In genomic region chr5:8954801-8955200, GRCh38 we compare ENCODE assay signal across 23 cellular contexts.
DNase-seq lines count a peak whose midpoint lies in the region; ATAC-seq and TF ChIP-seq lines count a peak whose summit lies in the region.
"Had no signal": no experiment of that assay in that cellular context is flagged by ENCODE, and none has a peak within 500 bp of the region (broad histone marks: within the 10 kb centered on the region; RNA-seq: fewer than 3 reads in every experiment).

No MANE protein-coding gene starts in this region.

- H3K4me2 ChIP-seq in DND-41 (ENCODE audit: insufficient read depth, low read length) = no peak overlapping the region

- H3K36me3 Mint-ChIP-seq in brain (no peaks in the 10 kb centered on the region), mesothelial cell of epicardium (no peaks in the 10 kb centered on the region)

- H3K27me3 Mint-ChIP-seq in brain (peaks cover 3% of the 10 kb centered on the region), mesothelial cell of epicardium (ENCODE audit: low read depth) (peaks cover 8% of the 10 kb centered on the region)
- H3K27me3 Mint-ChIP-seq: activated naive CD8-positive, alpha-beta T cell treated with anti-CD3 and anti-CD28 coated beads, Interleukin-2, amount 50 U/mL, for 24 hours; central memory CD8-positive, alpha-beta T cell had no signal

- ATAC-seq in DND-41 (ENCODE audit: insufficient read depth, low read depth) (no peak), GM21447 (IDR thresholded peaks at IDR 0.05; ENCODE audit: unreplicated experiment) (no peak), HG03469 (IDR thresholded peaks at IDR 0.05; ENCODE audit: unreplicated experiment) (no peak), upper lobe of left lung (ENCODE audit: low FRiP score in 2 of 2) (no peak)
- ATAC-seq: activated CD8-positive, alpha-beta T cell treated with anti-CD3 and anti-CD28 coated beads, Interleukin-2, amount 10 ng/mL, durations not matched to agents 7 days and 5 days; activated naive CD8-positive, alpha-beta T cell treated with anti-CD3 and anti-CD28 coated beads, Interleukin-2, amount 50 U/mL, for 24 hours; Panc1; right lobe of liver had no signal

- H3K9me3 ChIP-seq in DND-41 (ENCODE audit: insufficient read depth, low read length, severe bottlenecking) (peaks cover 3% of the 10 kb centered on the region), upper lobe of left lung (no peaks in the 10 kb centered on the region)
- H3K9me3 ChIP-seq: Caco-2, right lobe of liver, vagina had no signal

- WGBS in upper lobe of left lung, 2 donors = 31 to 56% methylated on average over 2 of the region's 2 CpGs

- no peaks in the 10 kb centered on the region for H3K79me2 ChIP-seq in DND-41 (ENCODE audit: insufficient read depth, low read length)

- H3K4me3 ChIP-seq in DND-41 (ENCODE audit: low read depth in 1 of 2, low read length in 2 of 2) (no peak overlapping the region), upper lobe of left lung (no peak overlapping the region)
- H3K4me3 ChIP-seq: right lobe of liver, vagina had no signal

- H3K36me3 ChIP-seq in DND-41 (ENCODE audit: insufficient read depth, low read length) (no peaks in the 10 kb centered on the region), upper lobe of left lung (no peaks in the 10 kb centered on the region)
- H3K36me3 ChIP-seq: right lobe of liver, vagina, WERI-Rb-1 had no signal

- peak; percentile 74 for TF ChIP-seq CTCF in DND-41 (IDR thresholded peaks at IDR 0.05; ENCODE audit: borderline replicate concordance, extremely low read depth, low read length, poor library complexity, severe bottlenecking)
- peak; percentile 23 to 34 for TF ChIP-seq CTCF in brain (conservative IDR thresholded peaks at IDR 0.05)
- TF ChIP-seq CTCF in mesothelial cell of epicardium (IDR thresholded peaks at IDR 0.05; ENCODE audit: unreplicated experiment) = no peak
- no peak for TF ChIP-seq CTCF in upper lobe of left lung (IDR thresholded peaks at IDR 0.05)

- H3K9me3 Mint-ChIP-seq in brain = no peaks in the 10 kb centered on the region
- H3K9me3 Mint-ChIP-seq in mesothelial cell of epicardium = no peaks in the 10 kb centered on the region

- peak overlapping the region; percentile 71 for H3K9ac ChIP-seq in DND-41 (ENCODE audit: low read depth, low read length)

- TF ChIP-seq POLR2A in upper lobe of left lung (IDR thresholded peaks at IDR 0.05) = no peak

- H4K20me1 ChIP-seq in DND-41 (ENCODE audit: insufficient read depth, low read length) = no peaks in the 10 kb centered on the region

- H3K27ac ChIP-seq in DND-41 (ENCODE audit: low read length) (peak overlapping the region; percentile 99), upper lobe of left lung (no peak overlapping the region)
- H3K27ac ChIP-seq: right lobe of liver, vagina, WERI-Rb-1 had no signal

- peaks cover 13% of the 10 kb centered on the region for H3K4me1 Mint-ChIP-seq in brain
- H3K4me1 Mint-ChIP-seq in mesothelial cell of epicardium = peaks cover 3% of the 10 kb centered on the region
- H3K4me1 Mint-ChIP-seq: activated naive CD8-positive, alpha-beta T cell treated with anti-CD3 and anti-CD28 coated beads, Interleukin-2, amount 50 U/mL, for 24 hours; central memory CD8-positive, alpha-beta T cell had no signal

- TF ChIP-seq EP300 in upper lobe of left lung (IDR thresholded peaks at IDR 0.05) = no peak

- no peak overlapping the region for H3K27ac Mint-ChIP-seq in brain
- H3K27ac Mint-ChIP-seq in mesothelial cell of epicardium = no peak overlapping the region
- H3K27ac Mint-ChIP-seq: activated CD8-positive, alpha-beta T cell treated with anti-CD3 and anti-CD28 coated beads, Interleukin-2, amount 10 ng/mL, durations not matched to agents 7 days and 5 days; activated naive CD8-positive, alpha-beta T cell treated with anti-CD3 and anti-CD28 coated beads, Interleukin-2, amount 50 U/mL, for 24 hours had no signal

- peaks cover 61% of the 10 kb centered on the region for H3K4me1 ChIP-seq in DND-41 (ENCODE audit: insufficient read depth, low read length)
- H3K4me1 ChIP-seq in upper lobe of left lung = no peaks in the 10 kb centered on the region
- H3K4me1 ChIP-seq: Caco-2, right lobe of liver, vagina had no signal

- H3K4me3 Mint-ChIP-seq in brain (no peak overlapping the region), mesothelial cell of epicardium (no peak overlapping the region)
- H3K4me3 Mint-ChIP-seq: activated CD8-positive, alpha-beta T cell treated with anti-CD3 and anti-CD28 coated beads, Interleukin-2, amount 10 ng/mL, durations not matched to agents 7 days and 5 days; activated naive CD8-positive, alpha-beta T cell treated with anti-CD3 and anti-CD28 coated beads, Interleukin-2, amount 50 U/mL, for 24 hours; central memory CD8-positive, alpha-beta T cell had no signal

- no peaks in the 10 kb centered on the region for H3K27me3 ChIP-seq in DND-41 (ENCODE audit: insufficient read depth, low read length, poor library complexity)
- no peaks in the 10 kb centered on the region for H3K27me3 ChIP-seq in upper lobe of left lung
- H3K27me3 ChIP-seq: right lobe of liver, vagina had no signal

- H2AFZ ChIP-seq in DND-41 (ENCODE audit: low read depth, low read length) = peak overlapping the region; percentile 7; the same call in 1 of the 2 replicates

- DNase-seq in DND-41 = no peak
- DNase-seq in LHCN-M2 (ENCODE audit: low read depth) = peak; percentile 14
- peak; percentile 5 to 7 for DNase-seq in lung microvascular endothelial cell (ENCODE audit: low read depth in 2 of 2)
- DNase-seq in mesothelial cell of epicardium (ENCODE audit: low spot score in 2 of 2, unreplicated experiment in 2 of 2) = no peak
- no peak for DNase-seq in upper lobe of left lung
- DNase-seq: activated CD8-positive, alpha-beta T cell treated with anti-CD3 and anti-CD28 coated beads, Interleukin-2, amount 10 ng/mL, durations not matched to agents 7 days and 5 days; activated naive CD8-positive, alpha-beta T cell treated with anti-CD3 and anti-CD28 coated beads, Interleukin-2, amount 50 U/mL, for 24 hours; Caco-2; GF-D8; glutamatergic neuron; H7; MM.1S; NCI-H1930; NCI-H510A treated with DMSO at 0.1 percent for 48 hours; nucleus accumbens; right lobe of liver; WERI-Rb-1 had no signal

Comparison
In these comparisons a context has a peak if more than half of its experiments do, and no peak if none do; other contexts are left out.
1. DNase-seq: peak in LHCN-M2 (single experiment) and lung microvascular endothelial cell (2 of 2); none in DND-41 (single experiment), mesothelial cell of epicardium (0 of 2) and upper lobe of left lung (0 of 2).
2. CTCF ChIP-seq: peak in DND-41 (single experiment) and brain (2 of 2); none in mesothelial cell of epicardium (single experiment) and upper lobe of left lung (0 of 6).